19 cellular contexts compared by ENCODE assay signal in genomic region chr11:82890941-82891340, GRCh38.
"Had no signal": no experiment of that assay in that cellular context is flagged by ENCODE, and none has a peak within 500 bp of the region (broad histone marks: within the 10 kb centered on the region; RNA-seq: fewer than 3 reads in every experiment).

No MANE protein-coding gene starts in this region.

- H3K27me3 ChIP-seq: adrenal gland, dorsolateral prefrontal cortex, gastroesophageal sphincter, heart right ventricle, tibial artery, uterus had no signal

- H3K4me3 ChIP-seq: adrenal gland, dorsolateral prefrontal cortex, gastroesophageal sphincter, tibial artery, uterus had no signal

- H3K36me3 Mint-ChIP-seq: activated naive CD4-positive, alpha-beta T cell treated with anti-CD3 and anti-CD28 coated beads, Interleukin-2, amount 10 ng/mL, durations not matched to agents 7 days and 5 days; natural killer cell had no signal

- H3K27me3 Mint-ChIP-seq: activated CD4-positive, alpha-beta memory T cell treated with anti-CD3 and anti-CD28 coated beads, Interleukin-2, amount 10 ng/mL, durations not matched to agents 7 days and 5 days; activated CD4-positive, alpha-beta T cell treated with anti-CD3 and anti-CD28 coated beads for 36 hours; activated naive CD4-positive, alpha-beta T cell treated with anti-CD3 and anti-CD28 coated beads, Interleukin-2, amount 10 ng/mL, durations not matched to agents 7 days and 5 days; activated T-cell treated with anti-CD3 and anti-CD28 coated beads, Interleukin-2, amount 50 U/mL, for 24 hours; memory B cell; stimulated activated memory B cell treated with anti-CD40 and anti-IgM and Interleukin-4, amounts not matched to agents 10 μg/mL and 1 μg/mL and 100 μg/mL, for 72 hours had no signal

- H3K4me3 Mint-ChIP-seq: activated CD4-positive, alpha-beta memory T cell treated with anti-CD3 and anti-CD28 coated beads, Interleukin-2, amount 10 ng/mL, durations not matched to agents 7 days and 5 days; activated CD4-positive, alpha-beta T cell treated with anti-CD3 and anti-CD28 coated beads for 36 hours; activated naive CD4-positive, alpha-beta T cell treated with anti-CD3 and anti-CD28 coated beads, Interleukin-2, amount 10 ng/mL, durations not matched to agents 7 days and 5 days; activated T-cell treated with anti-CD3 and anti-CD28 coated beads, Interleukin-2, amount 50 U/mL, for 24 hours; memory B cell; natural killer cell; stimulated activated memory B cell treated with anti-CD40 and anti-IgM and Interleukin-4, amounts not matched to agents 10 μg/mL and 1 μg/mL and 100 μg/mL, for 72 hours; T-helper 2 cell treated with Interferon-gamma antibody and Interleukin-4, amounts not matched to agents 5 μg/mL and 100 μg/mL, for 36 hours had no signal

- DNase-seq: activated CD4-positive, alpha-beta memory T cell treated with anti-CD3 and anti-CD28 coated beads, Interleukin-2, amount 10 ng/mL, durations not matched to agents 7 days and 5 days; activated CD4-positive, alpha-beta T cell treated with anti-CD3 and anti-CD28 coated beads for 36 hours; activated naive CD4-positive, alpha-beta T cell treated with anti-CD3 and anti-CD28 coated beads, Interleukin-2, amount 10 ng/mL, durations not matched to agents 7 days and 5 days; activated T-cell treated with anti-CD3 and anti-CD28 coated beads, Interleukin-2, amount 50 U/mL, for 24 hours; adrenal gland; dorsolateral prefrontal cortex; heart right ventricle; natural killer cell; nucleus accumbens; posterior cingulate gyrus; retina; stimulated activated CD4-positive, alpha-beta T cell treated with anti-CD3 and anti-CD28 coated beads, Interleukin-2, amount 100 ng/mL, for 48 hours; tibial artery; uterus had no signal

- H3K27ac ChIP-seq: tibial artery, uterus had no signal

- ATAC-seq: activated CD4-positive, alpha-beta T cell treated with anti-CD3 and anti-CD28 coated beads for 36 hours; gastroesophageal sphincter; heart right ventricle; stimulated activated memory B cell treated with anti-CD40 and anti-IgM and Interleukin-4, amounts not matched to agents 10 μg/mL and 1 μg/mL and 100 μg/mL, for 72 hours had no signal

- H3K36me3 ChIP-seq: adrenal gland, gastroesophageal sphincter, heart right ventricle, tibial artery, uterus had no signal

- FAIRE-seq: islet of Langerhans had no signal

- H3K9me3 Mint-ChIP-seq: activated CD4-positive, alpha-beta memory T cell treated with anti-CD3 and anti-CD28 coated beads, Interleukin-2, amount 10 ng/mL, durations not matched to agents 7 days and 5 days; activated naive CD4-positive, alpha-beta T cell treated with anti-CD3 and anti-CD28 coated beads, Interleukin-2, amount 10 ng/mL, durations not matched to agents 7 days and 5 days; activated T-cell treated with anti-CD3 and anti-CD28 coated beads, Interleukin-2, amount 50 U/mL, for 24 hours; memory B cell; natural killer cell; stimulated activated memory B cell treated with anti-CD40 and anti-IgM and Interleukin-4, amounts not matched to agents 10 μg/mL and 1 μg/mL and 100 μg/mL, for 72 hours; T-helper 2 cell treated with Interferon-gamma antibody and Interleukin-4, amounts not matched to agents 5 μg/mL and 100 μg/mL, for 36 hours had no signal

- H3K9me3 ChIP-seq: adrenal gland, gastroesophageal sphincter, heart right ventricle, tibial artery, uterus had no signal

- H3K27ac Mint-ChIP-seq: activated CD4-positive, alpha-beta memory T cell treated with anti-CD3 and anti-CD28 coated beads, Interleukin-2, amount 10 ng/mL, durations not matched to agents 7 days and 5 days; activated CD4-positive, alpha-beta T cell treated with anti-CD3 and anti-CD28 coated beads for 36 hours; activated naive CD4-positive, alpha-beta T cell treated with anti-CD3 and anti-CD28 coated beads, Interleukin-2, amount 10 ng/mL, durations not matched to agents 7 days and 5 days; activated T-cell treated with anti-CD3 and anti-CD28 coated beads, Interleukin-2, amount 50 U/mL, for 24 hours; memory B cell; natural killer cell; stimulated activated memory B cell treated with anti-CD40 and anti-IgM and Interleukin-4, amounts not matched to agents 10 μg/mL and 1 μg/mL and 100 μg/mL, for 72 hours; T-helper 2 cell treated with Interferon-gamma antibody and Interleukin-4, amounts not matched to agents 5 μg/mL and 100 μg/mL, for 36 hours had no signal
